8 cellular contexts compared by ENCODE assay signal in the genomic region with DNA sequence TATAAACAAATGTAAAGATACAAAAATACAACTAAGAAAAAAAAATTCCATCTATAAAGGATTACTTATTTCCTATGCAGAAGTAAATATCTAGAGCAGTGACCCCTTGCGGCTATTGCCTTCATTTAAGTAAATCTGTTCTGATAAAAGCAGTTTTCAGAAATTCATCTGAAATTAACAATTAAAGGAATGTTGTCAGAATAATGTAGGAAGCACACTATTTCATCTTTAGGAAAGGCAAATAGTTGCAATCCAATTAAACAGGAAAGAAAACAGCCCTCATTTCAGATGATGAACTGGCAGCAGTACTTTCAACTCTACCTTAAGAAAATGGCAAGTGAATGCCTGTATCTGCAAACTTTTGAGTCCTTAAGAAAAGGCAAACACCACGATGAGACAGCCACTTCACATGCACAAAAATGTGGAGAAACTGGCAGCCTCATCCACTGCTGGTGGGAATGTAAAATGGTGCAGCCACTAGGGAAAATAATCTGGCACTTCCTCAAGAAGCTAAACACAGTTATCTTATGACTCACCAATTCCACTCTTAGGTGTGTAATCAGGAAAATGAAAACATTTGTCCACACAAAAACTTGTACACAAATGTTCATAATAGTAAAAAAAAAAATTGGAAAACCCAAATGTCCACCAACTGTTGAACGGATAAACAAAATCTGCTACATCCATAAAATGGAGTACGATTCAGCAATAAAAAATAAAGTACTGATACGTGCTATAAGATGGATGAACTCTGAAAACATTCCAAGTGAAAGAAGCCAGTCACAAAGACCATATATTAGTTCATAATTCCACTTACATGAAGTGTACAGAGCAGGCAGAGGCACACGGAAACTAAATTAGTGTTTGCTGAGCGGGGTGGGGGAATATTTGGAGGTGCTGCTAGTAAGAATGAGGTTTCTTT. TPM values are rescaled to one million over a fixed set of nuclear protein-coding genes. Genes with fewer than 3 reads are reported as not detected.
DNase-seq lines count a peak whose midpoint lies in the region; ATAC-seq and TF ChIP-seq lines count a peak whose summit lies in the region.

No MANE protein-coding gene starts in this region.

- no peak for TF ChIP-seq POLR2A in erythroblast (IDR thresholded peaks at IDR 0.05; ENCODE audit: low read length)

- H3K4me3 Mint-ChIP-seq in natural killer cell: no peak overlapping the region
- no peak overlapping the region for H3K4me3 Mint-ChIP-seq in natural killer cell treated with Interleukin-12 subunit alpha and Interleukin-12 subunit beta and Interleukin-15 and Interleukin-18, amount 100 ng/mL, for 72 hours
- no peak overlapping the region for H3K4me3 Mint-ChIP-seq in osteocyte (ENCODE audit: unreplicated experiment)

- ATAC-seq in natural killer cell: no peak
- no peak for ATAC-seq in natural killer cell treated with Interleukin-12 subunit alpha and Interleukin-12 subunit beta and Interleukin-15 and Interleukin-18, amount 100 ng/mL, for 72 hours
- no peak for ATAC-seq in HG02884 (IDR thresholded peaks at IDR 0.05; ENCODE audit: unreplicated experiment)
- ATAC-seq in GM19035 (IDR thresholded peaks at IDR 0.05; ENCODE audit: unreplicated experiment): no peak

- no peaks in the 10 kb centered on the region for H3K9me2 ChIP-seq in OCI-LY7 (ENCODE audit: insufficient read depth, low read length)

- intact Hi-C loops in natural killer cell (cut with micrococcal nuclease): loop anchor here (5.0 kb wide), 1 partner anchor 46 kb away; no protein-coding TSS in a partner anchor
- intact Hi-C loops in OCI-LY7 (cut with micrococcal nuclease; ENCODE audit: unreplicated experiment): no loop called here
- intact Hi-C loops in posterior cingulate gyrus (cut with DNase I): no loop called here

- TF ChIP-seq CTCF in natural killer cell (IDR thresholded peaks at IDR 0.05) (peak; percentile 54), OCI-LY7 (conservative IDR thresholded peaks at IDR 0.05; ENCODE audit: low read length) (peak; percentile 94), osteocyte (IDR thresholded peaks at IDR 0.05) (peak; percentile 55)

- H3K9me3 ChIP-seq in OCI-LY7 (ENCODE audit: low read length): no peaks in the 10 kb centered on the region

- H3K9me3 Mint-ChIP-seq in natural killer cell (no peaks in the 10 kb centered on the region), osteocyte (ENCODE audit: unreplicated experiment) (no peaks in the 10 kb centered on the region)
- no peaks in the 10 kb centered on the region for H3K9me3 Mint-ChIP-seq in natural killer cell treated with Interleukin-12 subunit alpha and Interleukin-12 subunit beta and Interleukin-15 and Interleukin-18, amount 100 ng/mL, for 72 hours

- DNase-seq in natural killer cell (no peak), OCI-LY7 (ENCODE audit: low spot score) (peak; percentile 43), erythroblast (lab: John Stamatoyannopoulos, UW) (peak; percentile 39 to 64), osteocyte (ENCODE audit: extremely low spot score, unreplicated experiment) (no peak), posterior cingulate gyrus (no peak)
- no peak for DNase-seq in natural killer cell treated with Interleukin-12 subunit alpha and Interleukin-12 subunit beta and Interleukin-15 and Interleukin-18, amount 100 ng/mL, for 72 hours (ENCODE audit: low spot score)

- no TSS peak for BruUV-seq in OCI-LY7 (replicated peaks; lab: Mats Ljungman, UMichigan)

- H4K20me1 ChIP-seq in OCI-LY7 (ENCODE audit: insufficient read depth, low read length): peaks cover 28% of the 10 kb centered on the region

- CTCF ChIA-PET in OCI-LY7 (lab: Charles Lee; ENCODE audit: unreplicated experiment): interaction anchor here (0.9 to 2.1 kb wide), 2 partner anchors 113 to 136 kb away, joined by 3 to 9 read pairs; a partner anchor contains a TSS

- H3K4me1 Mint-ChIP-seq in natural killer cell (peaks cover 5 to 6% of the 10 kb centered on the region in 2 donors), osteocyte (ENCODE audit: unreplicated experiment) (peaks cover 35% of the 10 kb centered on the region)
- H3K4me1 Mint-ChIP-seq in natural killer cell treated with Interleukin-12 subunit alpha and Interleukin-12 subunit beta and Interleukin-15 and Interleukin-18, amount 100 ng/mL, for 72 hours (ENCODE audit: low read depth in 2 of 2): peaks cover 13 to 15% of the 10 kb centered on the region in 2 donors

- no peaks in the 10 kb centered on the region for H3K27me3 Mint-ChIP-seq in natural killer cell (ENCODE audit: low read depth in 2 of 2)
- no peaks in the 10 kb centered on the region for H3K27me3 Mint-ChIP-seq in natural killer cell treated with Interleukin-12 subunit alpha and Interleukin-12 subunit beta and Interleukin-15 and Interleukin-18, amount 100 ng/mL, for 72 hours
- no peaks in the 10 kb centered on the region for H3K27me3 Mint-ChIP-seq in osteocyte (ENCODE audit: unreplicated experiment)

- peak overlapping the region; percentile 97 for H3K4me2 ChIP-seq in OCI-LY7 (ENCODE audit: low read length)

- peaks cover 10% of the 10 kb centered on the region for H3K36me3 Mint-ChIP-seq in natural killer cell
- peaks cover 19% of the 10 kb centered on the region for H3K36me3 Mint-ChIP-seq in natural killer cell treated with Interleukin-12 subunit alpha and Interleukin-12 subunit beta and Interleukin-15 and Interleukin-18, amount 100 ng/mL, for 72 hours
- peaks cover 21% of the 10 kb centered on the region for H3K36me3 Mint-ChIP-seq in osteocyte (ENCODE audit: unreplicated experiment)

- peak overlapping the region; percentile 87 for H3K27ac ChIP-seq in OCI-LY7 (ENCODE audit: low read depth, low read length, poor library complexity, severe bottlenecking)

- H3K4me3 ChIP-seq in OCI-LY7 (ENCODE audit: low read depth, low read length, poor library complexity, severe bottlenecking): peak overlapping the region; percentile 85

- H2AFZ ChIP-seq in OCI-LY7 (ENCODE audit: low read length): no peak overlapping the region

- no peak overlapping the region for H3K27ac Mint-ChIP-seq in natural killer cell
- H3K27ac Mint-ChIP-seq in natural killer cell treated with Interleukin-12 subunit alpha and Interleukin-12 subunit beta and Interleukin-15 and Interleukin-18, amount 100 ng/mL, for 72 hours: no peak overlapping the region
- H3K27ac Mint-ChIP-seq in osteocyte (ENCODE audit: unreplicated experiment): no peak overlapping the region

- peaks cover 88% of the 10 kb centered on the region for H3K79me2 ChIP-seq in OCI-LY7 (ENCODE audit: insufficient read depth, low read depth, low read length)

- peaks cover 37% of the 10 kb centered on the region for H3K4me1 ChIP-seq in OCI-LY7 (ENCODE audit: insufficient read depth, low read length, poor library complexity, severe bottlenecking)

- peaks cover 59% of the 10 kb centered on the region for H3K36me3 ChIP-seq in OCI-LY7 (ENCODE audit: insufficient read depth, low read length)

- POLR2A ChIA-PET in OCI-LY7 (lab: Charles Lee): interaction anchor here (0.5 to 2.9 kb wide), 12 partner anchors 9 to 630 kb away, joined by 3 to 41 read pairs (median 4); a partner anchor contains a TSS

RNA-seq across cellular contexts. Expression of a gene that starts 2.0 kb away (rescaled TPM):
- total RNA-seq in natural killer cell (1 to 10 TPM; 1.6 to 2.6 (median 2.1) TPM), OCI-LY7 (2022) (10.5 and 19.6 TPM in 2 replicates), osteocyte (4.9 and 6.2 TPM in 2 replicates)
- total RNA-seq in natural killer cell treated with Interleukin-12 subunit alpha and Interleukin-12 subunit beta and Interleukin-15 and Interleukin-18, amount 100 ng/mL, for 72 hours: 1 to 10 TPM; 1.7 to 3.0 TPM
- total RNA-seq in OCI-LY7 (2014; rRNA removed; shearing (Covaris generic)): 13.2 and 16.4 TPM in 2 replicates

RNA-seq across cellular contexts. Expression of a gene that starts 7.6 kb away (rescaled TPM):
- total RNA-seq in natural killer cell (100 to 1,000 TPM; 176 to 183 (median 177) TPM), OCI-LY7 (2022) (135 and 143 TPM in 2 replicates), osteocyte (360 and 377 TPM in 2 replicates)
- 100 to 1,000 TPM; 140 to 145 TPM for total RNA-seq in natural killer cell treated with Interleukin-12 subunit alpha and Interleukin-12 subunit beta and Interleukin-15 and Interleukin-18, amount 100 ng/mL, for 72 hours
- 80.0 and 93.4 TPM in 2 replicates for total RNA-seq in OCI-LY7 (2014; rRNA removed; shearing (Covaris generic))

Comparison
In these comparisons a context has a peak if more than half of its experiments do, and no peak if none do; other contexts are left out.
1. DNase-seq: peak in OCI-LY7 (single experiment) and erythroblast (2 of 2); none in natural killer cell (single experiment), natural killer cell treated with Interleukin-12 subunit alpha and Interleukin-12 subunit beta and Interleukin-15 and Interleukin-18, amount 100 ng/mL, for 72 hours (single experiment), osteocyte (single experiment) and posterior cingulate gyrus (0 of 10).
2. Peak in every context shown above with its lines, with median percentiles within 50 percentile points of each other: CTCF ChIP-seq.